In genomic region chr10:78528749-78529204, GRCh38 we compare ENCODE assay signal across 1 cellular context.
TF ChIP-seq lines count a peak whose summit lies in the region.

No MANE protein-coding gene starts in this region.

TF ChIP-seq in HepG2, 621 proteins besides CTCF, POLR2A, EP300 and RAD21 (continued from another document and continues in another):
- TF ChIP-seq, protein P1, sequence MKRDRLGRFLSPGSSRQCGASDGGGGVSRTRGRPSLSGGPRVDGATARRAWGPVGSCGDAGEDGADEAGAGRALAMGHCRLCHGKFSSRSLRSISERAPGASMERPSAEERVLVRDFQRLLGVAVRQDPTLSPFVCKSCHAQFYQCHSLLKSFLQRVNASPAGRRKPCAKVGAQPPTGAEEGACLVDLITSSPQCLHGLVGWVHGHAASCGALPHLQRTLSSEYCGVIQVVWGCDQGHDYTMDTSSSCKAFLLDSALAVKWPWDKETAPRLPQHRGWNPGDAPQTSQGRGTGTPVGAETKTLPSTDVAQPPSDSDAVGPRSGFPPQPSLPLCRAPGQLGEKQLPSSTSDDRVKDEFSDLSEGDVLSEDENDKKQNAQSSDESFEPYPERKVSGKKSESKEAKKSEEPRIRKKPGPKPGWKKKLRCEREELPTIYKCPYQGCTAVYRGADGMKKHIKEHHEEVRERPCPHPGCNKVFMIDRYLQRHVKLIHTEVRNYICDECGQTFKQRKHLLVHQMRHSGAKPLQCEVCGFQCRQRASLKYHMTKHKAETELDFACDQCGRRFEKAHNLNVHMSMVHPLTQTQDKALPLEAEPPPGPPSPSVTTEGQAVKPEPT (CRISPR knock-in tag; IDR thresholded peaks at IDR 0.05; ENCODE audit: low read depth), result no peak
- TF ChIP-seq, protein P2, sequence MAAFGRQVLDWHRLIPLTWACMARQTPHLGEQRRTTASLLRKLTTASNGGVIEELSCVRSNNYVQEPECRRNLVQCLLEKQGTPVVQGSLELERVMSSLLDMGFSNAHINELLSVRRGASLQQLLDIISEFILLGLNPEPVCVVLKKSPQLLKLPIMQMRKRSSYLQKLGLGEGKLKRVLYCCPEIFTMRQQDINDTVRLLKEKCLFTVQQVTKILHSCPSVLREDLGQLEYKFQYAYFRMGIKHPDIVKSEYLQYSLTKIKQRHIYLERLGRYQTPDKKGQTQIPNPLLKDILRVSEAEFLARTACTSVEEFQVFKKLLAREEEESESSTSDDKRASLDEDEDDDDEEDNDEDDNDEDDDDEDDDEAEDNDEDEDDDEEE (CRISPR knock-in tag; IDR thresholded peaks at IDR 0.05), result no peak
- TF ChIP-seq AGO2 (optimal IDR thresholded peaks at IDR 0.05; ENCODE audit: low read depth, low read length) (no peak), SRSF1 (optimal IDR thresholded peaks at IDR 0.05; ENCODE audit: low read depth, low read length) (no peak), JUNB (CRISPR knock-in tag; IDR thresholded peaks at IDR 0.05; ENCODE audit: borderline replicate concordance) (peak; percentile 38; the same call in 1 of the 2 replicates), PHF8 (CRISPR knock-in tag; IDR thresholded peaks at IDR 0.05) (0 out of 2 replicates have a peak, but pooled peaks have one; percentile 38), HCFC1 (IDR thresholded peaks at IDR 0.05; ENCODE audit: low read depth, low read length) (no peak), ZNF510 (CRISPR knock-in tag; IDR thresholded peaks at IDR 0.05; ENCODE audit: low read depth) (0 out of 2 replicates have a peak, but pooled peaks have one; percentile 72), ZNF12 (CRISPR knock-in tag; IDR thresholded peaks at IDR 0.05) (peak; percentile 70; the same call in 1 of the 2 replicates), ZBTB4 (CRISPR knock-in tag; IDR thresholded peaks at IDR 0.05; ENCODE audit: borderline replicate concordance) (0 out of 2 replicates have a peak, but pooled peaks have one; percentile 26), ZNF362 (CRISPR knock-in tag; IDR thresholded peaks at IDR 0.05; ENCODE audit: borderline replicate concordance) (peak; percentile 47; the same call in 1 of the 2 replicates), ZNF431 (CRISPR knock-in tag; IDR thresholded peaks at IDR 0.05; ENCODE audit: borderline replicate concordance, low read depth) (peak; percentile 95), SALL1 (CRISPR knock-in tag; IDR thresholded peaks at IDR 0.05) (peak; percentile 95), TCF12 (IDR thresholded peaks at IDR 0.05) (no peak), TCF12 (CRISPR knock-in tag; IDR thresholded peaks at IDR 0.05) (peak; percentile 96), DMAP1 (CRISPR knock-in tag; IDR thresholded peaks at IDR 0.05) (peak; percentile 49; the same call in 1 of the 2 replicates), FIP1L1 (IDR thresholded peaks at IDR 0.05; ENCODE audit: borderline replicate concordance, insufficient read depth, low read depth, low read length) (no peak), ZNF253 (CRISPR knock-in tag; IDR thresholded peaks at IDR 0.05; ENCODE audit: borderline replicate concordance) (no peak), ZNF567 (CRISPR knock-in tag; IDR thresholded peaks at IDR 0.05; ENCODE audit: borderline replicate concordance) (no peak), IRF1 (CRISPR knock-in tag; IDR thresholded peaks at IDR 0.05; ENCODE audit: low read depth) (no peak), ZNF496 (CRISPR knock-in tag; IDR thresholded peaks at IDR 0.05; ENCODE audit: insufficient replicate concordance) (no peak), ZEB1 (IDR thresholded peaks at IDR 0.05; ENCODE audit: insufficient replicate concordance, low read depth) (peak; percentile 90), ZNF280B (CRISPR knock-in tag; IDR thresholded peaks at IDR 0.05; ENCODE audit: borderline replicate concordance) (no peak), ZSCAN21 (CRISPR knock-in tag; IDR thresholded peaks at IDR 0.05; ENCODE audit: borderline replicate concordance) (0 out of 2 replicates have a peak, but pooled peaks have one; percentile 72), GABPB1 (CRISPR knock-in tag; IDR thresholded peaks at IDR 0.05) (0 out of 2 replicates have a peak, but pooled peaks have one; percentile 13), ZNF670 (CRISPR knock-in tag; IDR thresholded peaks at IDR 0.05; ENCODE audit: borderline replicate concordance) (peak; percentile 76), HINFP (CRISPR knock-in tag; IDR thresholded peaks at IDR 0.05; ENCODE audit: low read depth) (peak; percentile 34; the same call in 1 of the 2 replicates), ZNF775 (CRISPR knock-in tag; IDR thresholded peaks at IDR 0.05; ENCODE audit: borderline replicate concordance) (no peak), ZBTB10 (CRISPR knock-in tag; IDR thresholded peaks at IDR 0.05; ENCODE audit: borderline replicate concordance) (no peak), EEA1 (CRISPR knock-in tag; IDR thresholded peaks at IDR 0.05; ENCODE audit: borderline replicate concordance) (no peak), STAT6 (CRISPR knock-in tag; IDR thresholded peaks at IDR 0.05; ENCODE audit: borderline replicate concordance) (peak; percentile 93; the same call in 1 of the 2 replicates), HNRNPK (IDR thresholded peaks at IDR 0.05; ENCODE audit: low read depth, low read length, poor library complexity, severe bottlenecking) (no peak), ZBTB39 (CRISPR knock-in tag; IDR thresholded peaks at IDR 0.05) (no peak), NBN (conservative IDR thresholded peaks at IDR 0.05) (no peak)
- TF ChIP-seq, protein P3, sequence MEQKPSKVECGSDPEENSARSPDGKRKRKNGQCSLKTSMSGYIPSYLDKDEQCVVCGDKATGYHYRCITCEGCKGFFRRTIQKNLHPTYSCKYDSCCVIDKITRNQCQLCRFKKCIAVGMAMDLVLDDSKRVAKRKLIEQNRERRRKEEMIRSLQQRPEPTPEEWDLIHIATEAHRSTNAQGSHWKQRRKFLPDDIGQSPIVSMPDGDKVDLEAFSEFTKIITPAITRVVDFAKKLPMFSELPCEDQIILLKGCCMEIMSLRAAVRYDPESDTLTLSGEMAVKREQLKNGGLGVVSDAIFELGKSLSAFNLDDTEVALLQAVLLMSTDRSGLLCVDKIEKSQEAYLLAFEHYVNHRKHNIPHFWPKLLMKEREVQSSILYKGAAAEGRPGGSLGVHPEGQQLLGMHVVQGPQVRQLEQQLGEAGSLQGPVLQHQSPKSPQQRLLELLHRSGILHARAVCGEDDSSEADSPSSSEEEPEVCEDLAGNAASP (CRISPR knock-in tag; IDR thresholded peaks at IDR 0.05; ENCODE audit: borderline replicate concordance), result peak; percentile 60; the same call in 1 of the 2 replicates
